ENCODE assay signal across 28 cellular contexts in genomic region chr3:197575362-197575761, GRCh38. TPM values are rescaled to one million over a fixed set of nuclear protein-coding genes. Genes with fewer than 3 reads are reported as not detected.
A peak's percentile ranks its signal among the peaks of the same experiment; 100 is the strongest.
DNase-seq lines count a peak whose midpoint lies in the region; ATAC-seq, FAIRE-seq and TF ChIP-seq lines count a peak whose summit lies in the region.
"Had no signal": no experiment of that assay in that cellular context is flagged by ENCODE, and none has a peak within 500 bp of the region (broad histone marks: within the 10 kb centered on the region; RNA-seq: fewer than 3 reads in every experiment).

No MANE protein-coding gene starts in this region.

- DNase-seq in MCF 10A (ENCODE audit: unreplicated experiment), result peak; percentile 6
- no peak for DNase-seq in breast epithelium (ENCODE audit: low spot score in 2 of 2)
- peak; percentile 57 for DNase-seq in mammary epithelial cell
- no peak for DNase-seq in neural progenitor cell (ENCODE audit: low spot score)
- DNase-seq in frontal cortex (ENCODE audit: low spot score in 2 of 2), result no peak
- no peak for DNase-seq in GM19240 (ENCODE audit: insufficient read length, low spot score)
- DNase-seq: ACHN, BE2C, Calu3, DMS79 treated with DMSO at 0.1 percent for 48 hours, GF-D8, Karpas-422, MV-4-11, NCI-H1105, NCI-H1694, NCI-H2029 treated with DMSO at 0.1 percent for 48 hours, NCI-H2227 treated with DMSO at 0.1 percent for 48 hours, NCI-H526 treated with DMSO at 0.1 percent for 48 hours, SJCRH30 had no signal

- no peak overlapping the region for H3K4me3 Mint-ChIP-seq in MCF 10A (ENCODE audit: unreplicated experiment)
- H3K4me3 Mint-ChIP-seq in neural progenitor cell, result no peak overlapping the region
- H3K4me3 Mint-ChIP-seq: CD14-positive monocyte had no signal

- no peaks in the 10 kb centered on the region for H3K9me3 ChIP-seq in breast epithelium
- H3K9me3 ChIP-seq in mammary epithelial cell (replicated peaks; ENCODE audit: insufficient read depth, low read length), result no peaks in the 10 kb centered on the region
- H3K9me3 ChIP-seq in iPS-15b (ENCODE audit: control insufficient read depth, insufficient read depth, low read length), result peaks cover 6% of the 10 kb centered on the region
- no peaks in the 10 kb centered on the region for H3K9me3 ChIP-seq in neural progenitor cell (ENCODE audit: low read depth)
- H3K9me3 ChIP-seq: BE2C had no signal

- H3K36me3 ChIP-seq in breast epithelium (no peaks in the 10 kb centered on the region), mammary epithelial cell (ENCODE audit: insufficient read depth, low read length) (no peaks in the 10 kb centered on the region), iPS-15b (ENCODE audit: control insufficient read depth, insufficient read depth, low read length) (no peaks in the 10 kb centered on the region), neural progenitor cell (no peaks in the 10 kb centered on the region)
- H3K36me3 ChIP-seq: BE2C, HAP-1, SJCRH30 had no signal

- H3K4me1 ChIP-seq in breast epithelium (no peaks in the 10 kb centered on the region), mammary epithelial cell (ENCODE audit: insufficient read depth, low read length) (peaks cover 8% of the 10 kb centered on the region), iPS-15b (ENCODE audit: control insufficient read depth, insufficient read depth, low read length) (peaks cover 29% of the 10 kb centered on the region), neural progenitor cell (peaks cover 2% of the 10 kb centered on the region)
- H3K4me1 ChIP-seq: BE2C, SJCRH30 had no signal

- H3K27ac Mint-ChIP-seq in MCF 10A (ENCODE audit: low read depth, unreplicated experiment), result no peak overlapping the region
- H3K27ac Mint-ChIP-seq in neural progenitor cell, result no peak overlapping the region
- H3K27ac Mint-ChIP-seq: CD14-positive monocyte had no signal

- H3K4me1 Mint-ChIP-seq in MCF 10A (ENCODE audit: insufficient read depth, unreplicated experiment) (no peaks in the 10 kb centered on the region), neural progenitor cell (no peaks in the 10 kb centered on the region)
- H3K4me1 Mint-ChIP-seq: CD14-positive monocyte had no signal

- H3K4me3 ChIP-seq in breast epithelium (no peak overlapping the region), mammary epithelial cell (replicated peaks in 1 of 3; ENCODE audit: insufficient read depth in 1 of 3, low read depth in 2 of 3, low read length in 3 of 3) (no peak overlapping the region), iPS-15b (ENCODE audit: low read depth, low read length) (no peak overlapping the region), neural progenitor cell (no peak overlapping the region)
- H3K4me3 ChIP-seq: HAP-1, PC-9, SJCRH30 had no signal

- no peaks in the 10 kb centered on the region for H3K79me2 ChIP-seq in mammary epithelial cell (ENCODE audit: insufficient read depth, low read length)
- no peaks in the 10 kb centered on the region for H3K79me2 ChIP-seq in neural progenitor cell (ENCODE audit: low read depth)

- 32% methylated on average over 4 of the region's 5 CpGs for WGBS in mammary epithelial cell (ENCODE audit: low coverage, missing lambda C conversion rate)

- dilution Hi-C loops in mammary epithelial cell (cut with HindIII; ENCODE audit: low sequenced_read_pairs), result loop anchor here (5.0 to 10.0 kb wide), 4 partner anchors 61 to 573 kb away; no protein-coding TSS in a partner anchor

- H2AFZ ChIP-seq in mammary epithelial cell (ENCODE audit: low read depth, low read length) (peak overlapping the region; percentile 74), neural progenitor cell (replicated peaks) (peak overlapping the region; percentile 30)
- H2AFZ ChIP-seq: PC-9 had no signal

- H3K36me3 Mint-ChIP-seq in MCF 10A (ENCODE audit: insufficient read depth, unreplicated experiment) (no peaks in the 10 kb centered on the region), neural progenitor cell (peaks cover 1% of the 10 kb centered on the region)
- H3K36me3 Mint-ChIP-seq: CD14-positive monocyte had no signal

- FAIRE-seq in frontal cortex (lab: Jason Lieb, UNC), result no peak
- FAIRE-seq: GM19239 had no signal

- H3K27me3 ChIP-seq in breast epithelium (no peaks in the 10 kb centered on the region), mammary epithelial cell (ENCODE audit: insufficient read depth, low read length) (no peaks in the 10 kb centered on the region), iPS-15b (ENCODE audit: control insufficient read depth, insufficient read depth, low read length) (no peaks in the 10 kb centered on the region), neural progenitor cell (no peaks in the 10 kb centered on the region)
- H3K27me3 ChIP-seq: BE2C, SJCRH30 had no signal

- H3K27me3 Mint-ChIP-seq in MCF 10A (ENCODE audit: insufficient read depth, unreplicated experiment) (no peaks in the 10 kb centered on the region), neural progenitor cell (ENCODE audit: insufficient read depth, low read depth) (peaks cover 8% of the 10 kb centered on the region)

- H3K27ac ChIP-seq in breast epithelium (no peak overlapping the region), mammary epithelial cell (ENCODE audit: insufficient read depth, low read depth, low read length) (no peak overlapping the region), neural progenitor cell (no peak overlapping the region)
- H3K27ac ChIP-seq: 22Rv1, PC-9, SJCRH30 had no signal

- no peak for TF ChIP-seq CTCF in MCF 10A (IDR thresholded peaks at IDR 0.05; ENCODE audit: unreplicated experiment)
- no peak for TF ChIP-seq CTCF in breast epithelium (IDR thresholded peaks at IDR 0.05)
- TF ChIP-seq CTCF in mammary epithelial cell (conservative IDR thresholded peaks at IDR 0.05 in 1 of 2, IDR thresholded peaks at IDR 0.05 in 1 of 2; ENCODE audit: extremely low read depth in 1 of 2, insufficient read depth in 1 of 2, low read depth in 1 of 2, low read length in 2 of 2), result no peak
- no peak for TF ChIP-seq CTCF in neural progenitor cell (IDR thresholded peaks at IDR 0.05)

- ATAC-seq in GM21786 (IDR thresholded peaks at IDR 0.05; ENCODE audit: unreplicated experiment), result no peak
- ATAC-seq: Right ventricle myocardium inferior, SK-N-SH treated with all-trans-retinoic acid at 6 μM for 48 hours had no signal

- TF ChIP-seq POLR2A in breast epithelium (IDR thresholded peaks at IDR 0.05), result no peak

- no TSS peak for BruUV-seq in MCF 10A (replicated peaks; lab: Mats Ljungman, UMichigan)
- no TSS peak for BruUV-seq in mammary epithelial cell (replicated peaks; lab: Mats Ljungman, UMichigan)

- POLR2A ChIA-PET in MCF 10A (lab: Yijun Ruan, JAX), result no interaction called here

- CTCF ChIA-PET in MCF 10A (lab: Yijun Ruan, JAX) (no interaction called here), mammary epithelial cell (lab: Charles Lee; ENCODE audit: low non-redundant PET) (no interaction called here)

- H3K4me2 ChIP-seq in mammary epithelial cell (ENCODE audit: insufficient read depth, low read depth, low read length) (peak overlapping the region; percentile 44), neural progenitor cell (no peak overlapping the region)
- H3K4me2 ChIP-seq: PC-9 had no signal

- in situ Hi-C loops in mammary epithelial cell (cut with MboI; ENCODE audit: low sequenced_read_pairs in 2 of 2), result no loop called here

- H3K9me3 Mint-ChIP-seq in MCF 10A (ENCODE audit: unreplicated experiment), result peaks cover 28% of the 10 kb centered on the region
- H3K9me3 Mint-ChIP-seq in neural progenitor cell, result peaks cover 15% of the 10 kb centered on the region

- no peaks in the 10 kb centered on the region for H3F3A ChIP-seq in neural progenitor cell (ENCODE audit: low read depth)

- intact Hi-C loops in MCF 10A (cut with micrococcal nuclease) (no loop called here), breast epithelium (cut with DNase I; ENCODE audit: low total_unique reads) (no loop called here), mammary epithelial cell (cut with micrococcal nuclease) (no loop called here)

- no peak overlapping the region for H3K9ac ChIP-seq in mammary epithelial cell (ENCODE audit: insufficient read depth, low read length)
- H3K9ac ChIP-seq in iPS-15b (ENCODE audit: low read depth, low read length), result peak overlapping the region; percentile 18
- no peak overlapping the region for H3K9ac ChIP-seq in neural progenitor cell

- H4K20me1 ChIP-seq in mammary epithelial cell (ENCODE audit: insufficient read depth, low read length), result no peaks in the 10 kb centered on the region
- H4K20me1 ChIP-seq in neural progenitor cell (ENCODE audit: low read depth), result no peaks in the 10 kb centered on the region

RNA-seq across cellular contexts. Expression of gene BDH1, which starts 19.6 kb away (rescaled TPM):
- total RNA-seq in MCF 10A (2022) (38.6 and 41.9 TPM in 2 replicates), breast epithelium (10 to 100 TPM; 14.6 to 33.1 (median 16.4) TPM), mammary epithelial cell (10 to 100 TPM in 1 of 2 donors, 1 to 10 TPM in 1; 2.8 to 22.5 TPM), neural progenitor cell (ENCODE audit: low replicate concordance) (14.1 and 19.4 TPM in 2 replicates), frontal cortex (9.8 TPM)
- 29.2 TPM for polyA plus RNA-seq in mammary epithelial cell
- polyA minus RNA-seq in mammary epithelial cell, result 15.2 TPM

Comparison
In these comparisons a context has a peak if more than half of its experiments do, and no peak if none do; other contexts are left out.
1. DNase-seq: peak in MCF 10A (single experiment) and mammary epithelial cell (single experiment); none in breast epithelium (0 of 2), neural progenitor cell (single experiment), frontal cortex (0 of 2) and GM19240 (single experiment).